Comparison of ENCODE assay signal across 1 cellular context in the genomic region with DNA sequence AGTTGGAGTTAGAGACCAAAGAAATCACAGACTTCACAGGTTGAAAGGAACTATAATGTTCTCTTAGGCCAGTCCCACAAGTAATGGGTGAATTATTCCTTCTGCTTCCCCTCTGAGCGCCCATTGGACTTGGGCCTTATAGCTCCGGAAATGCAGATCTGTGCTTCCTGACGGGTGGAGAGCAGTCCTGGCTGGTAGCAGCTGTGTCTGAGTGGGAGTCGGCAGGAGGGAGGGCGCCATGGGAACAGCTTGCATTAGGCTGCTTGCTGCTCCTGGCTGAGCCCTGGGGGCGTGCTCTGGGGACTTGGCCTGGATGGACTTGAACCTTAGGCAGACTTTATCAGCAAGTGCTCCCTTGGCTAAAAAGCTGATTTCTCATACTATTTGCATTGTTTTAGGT.
TF ChIP-seq lines count a peak whose summit lies in the region.

No MANE protein-coding gene starts in this region.

TF ChIP-seq in SK-N-SH treated with all-trans-retinoic acid at 6 μM for 48 hours, 23 proteins besides CTCF, POLR2A, EP300 and RAD21 (continued from another document):
- TF ChIP-seq POU6F1 (CRISPR knock-in tag; IDR thresholded peaks at IDR 0.05; ENCODE audit: borderline replicate concordance, low read depth) (no peak), BACH2 (CRISPR knock-in tag; IDR thresholded peaks at IDR 0.05; ENCODE audit: borderline replicate concordance) (no peak), ZNF8 (CRISPR knock-in tag; IDR thresholded peaks at IDR 0.05) (no peak)
